Comparison of ENCODE assay signal across 9 cellular contexts in the genomic region with DNA sequence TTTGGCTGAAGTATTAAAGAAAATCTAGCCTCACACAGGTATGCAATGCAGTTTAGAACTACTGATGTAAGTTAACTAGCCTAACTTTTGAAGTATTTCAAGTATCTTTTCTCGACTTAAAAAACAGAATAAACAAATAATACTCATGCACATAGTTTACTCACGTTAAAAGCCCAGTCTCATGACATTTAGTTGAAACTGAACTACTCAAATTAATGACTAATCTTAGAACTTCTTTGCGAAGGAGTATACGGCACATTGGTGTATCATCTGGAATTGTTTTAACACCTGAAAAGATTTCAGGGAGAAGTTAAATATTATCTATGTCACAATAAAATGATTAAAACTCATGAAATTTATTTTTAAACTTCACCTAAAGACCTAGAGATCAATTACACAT.
"Had no signal": no experiment of that assay in that cellular context is flagged by ENCODE, and none has a peak within 500 bp of the region (broad histone marks: within the 10 kb centered on the region; RNA-seq: fewer than 3 reads in every experiment).

No MANE protein-coding gene starts in this region.

- FAIRE-seq: H1, HTR-8/SVneo had no signal

- H3K4me3 ChIP-seq: GM23338, HAP-1 had no signal

- H3K4me2 ChIP-seq: GM23338 had no signal

- H2AFZ ChIP-seq: GM23338 had no signal

- H3K9me3 ChIP-seq: HAP-1 had no signal

- ATAC-seq: GM23338, HCT116 had no signal

- DNase-seq: H7, HFFc6, IMR-90, KBM-7 had no signal
